In genomic region chr20:44731657-44732056, GRCh38 we compare ENCODE assay signal across 20 cellular contexts. TPM values are rescaled to one million over a fixed set of nuclear protein-coding genes. Genes with fewer than 3 reads are reported as not detected.
A peak's percentile ranks its signal among the peaks of the same experiment; 100 is the strongest.
DNase-seq lines count a peak whose midpoint lies in the region; ATAC-seq and TF ChIP-seq lines count a peak whose summit lies in the region.
"Had no signal": no experiment of that assay in that cellular context is flagged by ENCODE, and none has a peak within 500 bp of the region (broad histone marks: within the 10 kb centered on the region; RNA-seq: fewer than 3 reads in every experiment).

No MANE protein-coding gene starts in this region.

- TF ChIP-seq POLR2A in gastroesophageal sphincter (IDR thresholded peaks at IDR 0.05) (no peak), suprapubic skin (IDR thresholded peaks at IDR 0.05) (no peak)

- intact Hi-C loops in Caco-2 (cut with micrococcal nuclease; ENCODE audit: unreplicated experiment), result loop anchor here (2.0 to 10.0 kb wide), 4 partner anchors 39 to 517 kb away; partner anchors contain the start of genes OSER1 and TTPAL
- intact Hi-C loops in posterior vena cava (cut with DNase I), result loop anchor here (2.0 kb wide), 1 partner anchor 47 kb away; no protein-coding TSS in a partner anchor

- peaks cover 36% of the 10 kb centered on the region for H3K4me1 ChIP-seq in Caco-2
- H3K4me1 ChIP-seq in gastroesophageal sphincter, result peaks cover 3 to 66% (median 8%) of the 10 kb centered on the region in 3 donors
- H3K4me1 ChIP-seq in suprapubic skin, result peaks cover 15% of the 10 kb centered on the region

- POLR2A ChIA-PET in Caco-2 (lab: Charles Lee), result interaction anchor here (1.0 kb wide), 1 partner anchor 48 kb away, joined by 6 read pairs; no protein-coding TSS in a partner anchor

- H3K9me3 ChIP-seq in Caco-2 (no peaks in the 10 kb centered on the region), gastroesophageal sphincter (no peaks in the 10 kb centered on the region), suprapubic skin (no peaks in the 10 kb centered on the region)

- TF ChIP-seq CTCF in Caco-2 (IDR thresholded peaks at IDR 0.05; ENCODE audit: insufficient read depth in 1 of 2, low read depth in 1 of 2, low read length in 1 of 2, severe bottlenecking in 1 of 2, unreplicated experiment in 1 of 2) (no peak), gastroesophageal sphincter (IDR thresholded peaks at IDR 0.05) (no peak), suprapubic skin (IDR thresholded peaks at IDR 0.05) (no peak)

- H3K27me3 ChIP-seq in Caco-2 (replicated peaks; ENCODE audit: control insufficient read depth, insufficient read depth, low read length) (no peaks in the 10 kb centered on the region), gastroesophageal sphincter (no peaks in the 10 kb centered on the region), suprapubic skin (no peaks in the 10 kb centered on the region)

- BruUV-seq in Caco-2 (replicated peaks; lab: Mats Ljungman, UMichigan), result no TSS peak

- H3K36me3 ChIP-seq in Caco-2 (ENCODE audit: control insufficient read depth, insufficient read depth, low read length) (no peaks in the 10 kb centered on the region), gastroesophageal sphincter (peaks cover 0 to 5% of the 10 kb centered on the region in 2 donors), suprapubic skin (no peaks in the 10 kb centered on the region)

- 100% methylated on average over 1 of the region's 8 CpGs; no CpG with 5 or more reads in 1 of the 2 donors for WGBS in gastroesophageal sphincter (ENCODE audit: low coverage in 1 of 2), 2 donors
- 61% methylated on average over 7 of the region's 8 CpGs for WGBS in suprapubic skin

- TF ChIP-seq EP300 in gastroesophageal sphincter (IDR thresholded peaks at IDR 0.05), result no peak
- no peak for TF ChIP-seq EP300 in suprapubic skin (IDR thresholded peaks at IDR 0.05)

- H3K36me3 Mint-ChIP-seq in Caco-2 (ENCODE audit: insufficient read depth, unreplicated experiment), result peaks cover 14% of the 10 kb centered on the region
- H3K36me3 Mint-ChIP-seq: CD8-positive, alpha-beta T cell had no signal

- no peak for DNase-seq in Caco-2
- DNase-seq in NCI-H446 (lab: John Stamatoyannopoulos, UW), result peak; percentile 60 to 89
- DNase-seq in posterior vena cava (ENCODE audit: low spot score), result peak; percentile 75
- DNase-seq in G401 (ENCODE audit: low spot score), result no peak
- no peak for DNase-seq in suprapubic skin (ENCODE audit: low spot score in 2 of 2)
- DNase-seq: activated CD4-positive, alpha-beta T cell treated with anti-CD3 and anti-CD28 coated beads, Interleukin-2, amount 10 ng/mL, durations not matched to agents 24 days and 14 days; CD8-positive, alpha-beta T cell; H7; Kasumi-1; naive B cell; NCI-H1105; NCI-H774; T-helper 17 cell had no signal

- peak overlapping the region in 3 of 4 donors; percentile 31 to 62 (median 42) for H3K27ac ChIP-seq in gastroesophageal sphincter
- H3K27ac ChIP-seq in suprapubic skin, result no peak overlapping the region

- ATAC-seq in gastroesophageal sphincter, result no peak
- ATAC-seq in HG02970 (IDR thresholded peaks at IDR 0.05; ENCODE audit: low FRiP score, unreplicated experiment), result no peak
- ATAC-seq: CD8-positive, alpha-beta T cell; PC-3; sciatic nerve; T-helper 17 cell had no signal

- peaks cover 44% of the 10 kb centered on the region for H3K4me1 Mint-ChIP-seq in Caco-2 (ENCODE audit: low read depth, unreplicated experiment)

- CTCF ChIA-PET in Caco-2 (lab: Charles Lee), result interaction anchor here (1.7 to 5.5 kb wide), 3 partner anchors 41 to 256 kb away, joined by 4 to 132 read pairs (median 9); partner anchors contain the start of gene TTPAL

- no peak overlapping the region for H3K4me3 ChIP-seq in Caco-2 (ENCODE audit: low read depth, low read length)
- H3K4me3 ChIP-seq in gastroesophageal sphincter, result no peak overlapping the region
- H3K4me3 ChIP-seq in suprapubic skin, result no peak overlapping the region

- in situ Hi-C loops in G401 (cut with HindIII; ENCODE audit: low sequenced_read_pairs), result no loop called here

- H3K27me3 Mint-ChIP-seq in Caco-2 (ENCODE audit: insufficient read depth, unreplicated experiment), result no peaks in the 10 kb centered on the region
- H3K27me3 Mint-ChIP-seq: activated CD4-positive, alpha-beta T cell treated with anti-CD3 and anti-CD28 coated beads, Interleukin-2, amount 10 ng/mL, durations not matched to agents 24 days and 14 days had no signal

- peak overlapping the region; percentile 5 for H3K4me3 Mint-ChIP-seq in Caco-2 (ENCODE audit: unreplicated experiment)
- H3K4me3 Mint-ChIP-seq: activated CD4-positive, alpha-beta T cell treated with anti-CD3 and anti-CD28 coated beads, Interleukin-2, amount 10 ng/mL, durations not matched to agents 24 days and 14 days; CD8-positive, alpha-beta T cell; memory B cell; naive B cell; T-helper 17 cell had no signal

- peaks cover 9% of the 10 kb centered on the region for H3K9me3 Mint-ChIP-seq in Caco-2 (ENCODE audit: unreplicated experiment)
- H3K9me3 Mint-ChIP-seq: activated CD4-positive, alpha-beta T cell treated with anti-CD3 and anti-CD28 coated beads, Interleukin-2, amount 10 ng/mL, durations not matched to agents 24 days and 14 days; CD8-positive, alpha-beta T cell had no signal

- H3K27ac Mint-ChIP-seq in Caco-2 (ENCODE audit: unreplicated experiment), result peak overlapping the region; percentile 9
- H3K27ac Mint-ChIP-seq: activated CD4-positive, alpha-beta T cell treated with anti-CD3 and anti-CD28 coated beads, Interleukin-2, amount 10 ng/mL, durations not matched to agents 24 days and 14 days; activated T-helper 2 cell treated with anti-CD3 and anti-CD28 coated beads, Interferon-gamma antibody, Interleukin-2, Interleukin-4, amounts not matched to agents 10 μg/mL and 5 μg/mL and 100 μg/mL, durations not matched to agents 14 hours and 24 hours and 36 hours; CD8-positive, alpha-beta T cell; memory B cell; naive B cell; T-helper 17 cell had no signal

RNA-seq across cellular contexts. Expression of gene KCNK15, which starts 14.0 kb away (rescaled TPM):
- total RNA-seq in Caco-2 (2022), result 2.9 and 3.4 TPM in 2 replicates
- 1 to 10 TPM; 1.3 to 4.7 (median 2.8) TPM for total RNA-seq in gastroesophageal sphincter
- 1 to 10 TPM; 4.1 to 4.5 TPM for total RNA-seq in posterior vena cava
- 17.9 TPM in 2 replicates for total RNA-seq in G401 (2014; rRNA removed; shearing (Covaris generic))
- total RNA-seq in suprapubic skin, result 1 to 10 TPM in 3 of 4 donors, under 1 TPM in 1; 0.57 to 1.9 (median 1.4) TPM
- total RNA-seq: CD8-positive, alpha-beta T cell; HT1080; T-helper 17 cell had no signal

RNA-seq across cellular contexts. Expression of gene CCN5, which starts 16.5 kb away (rescaled TPM):
- total RNA-seq in Caco-2 (2022) (not detected in 2 replicates), gastroesophageal sphincter (100 to 1,000 TPM in 3 of 4 donors, 10 to 100 TPM in 1; 52.9 to 359 (median 146) TPM), posterior vena cava (100 to 1,000 TPM; 210 to 342 TPM), suprapubic skin (100 to 1,000 TPM in 2 of 4 donors, 10 to 100 TPM in 2; 40.1 to 137 (median 87.9) TPM)
- 0.17 TPM in 1 of 2 replicates, not detected in the other for total RNA-seq in G401 (2014; rRNA removed; shearing (Covaris generic))
- total RNA-seq: activated CD4-positive, alpha-beta T cell treated with anti-CD3 and anti-CD28 coated beads, Interleukin-2, amount 10 ng/mL, durations not matched to agents 24 days and 14 days; activated T-helper 2 cell treated with anti-CD3 and anti-CD28 coated beads, Interferon-gamma antibody, Interleukin-2, Interleukin-4, amounts not matched to agents 10 μg/mL and 5 μg/mL and 100 μg/mL, durations not matched to agents 14 hours and 24 hours and 36 hours; CD8-positive, alpha-beta T cell; H7; HT1080; T-helper 17 cell had no signal

Comparison
In these comparisons a context has a peak if more than half of its experiments do, and no peak if none do; other contexts are left out.
1. DNase-seq: peak in NCI-H446 (2 of 2) and posterior vena cava (single experiment); none in Caco-2 (0 of 2), G401 (single experiment) and suprapubic skin (0 of 2).
2. RNA of gene CCN5, which starts 16.5 kb away (total RNA-seq): 210 to 342 TPM in posterior vena cava, 52.9 to 359 TPM in gastroesophageal sphincter and 40.1 to 137 TPM in suprapubic skin; 0.17 TPM in G401 and not detected in Caco-2; every median in the first group is over 10 times any median in the second.